9 cellular contexts compared by ENCODE assay signal in genomic region chr10:92594194-92594593, GRCh38. TPM values are rescaled to one million over a fixed set of nuclear protein-coding genes. Genes with fewer than 3 reads are reported as not detected.
DNase-seq lines count a peak whose midpoint lies in the region; ATAC-seq, FAIRE-seq and TF ChIP-seq lines count a peak whose summit lies in the region.
"Had no signal": no experiment of that assay in that cellular context is flagged by ENCODE, and none has a peak within 500 bp of the region (broad histone marks: within the 10 kb centered on the region; RNA-seq: fewer than 3 reads in every experiment).

No MANE protein-coding gene starts in this region.

- no peak for ATAC-seq in GM18498 (IDR thresholded peaks at IDR 0.05; ENCODE audit: unreplicated experiment)
- ATAC-seq in GM18519 (IDR thresholded peaks at IDR 0.05; ENCODE audit: low FRiP score, unreplicated experiment) = no peak
- no peak for ATAC-seq in HG02798 (IDR thresholded peaks at IDR 0.05; ENCODE audit: poor library complexity, unreplicated experiment)

- H3K27me3 ChIP-seq in bronchial epithelial cell (ENCODE audit: control insufficient read depth, insufficient read depth, low read length) = no peaks in the 10 kb centered on the region

- peaks cover 4% of the 10 kb centered on the region for H3K36me3 Mint-ChIP-seq in neural crest cell (ENCODE audit: low read depth)

- TF ChIP-seq CTCF in bronchial epithelial cell (IDR thresholded peaks at IDR 0.05; ENCODE audit: insufficient read depth, low read length, severe bottlenecking) (no peak), neural crest cell (conservative IDR thresholded peaks at IDR 0.05) (no peak)

- H3K9me3 Mint-ChIP-seq in neural crest cell = no peaks in the 10 kb centered on the region

- peaks cover 50% of the 10 kb centered on the region for H3K4me1 Mint-ChIP-seq in neural crest cell

- peak overlapping the region; percentile 90 for H3K4me3 ChIP-seq in bronchial epithelial cell (ENCODE audit: low read depth, low read length)

- H3K36me3 ChIP-seq in bronchial epithelial cell (ENCODE audit: control insufficient read depth, insufficient read depth, low read length) = no peaks in the 10 kb centered on the region

- DNase-seq in NAMALWA (ENCODE audit: low spot score) (peak; percentile 38), bronchial epithelial cell (ENCODE audit: low read depth) (no peak), neural crest cell (ENCODE audit: low read depth, low spot score) (no peak), hypothalamus (lab: John Stamatoyannopoulos, UW) (no peak)

- peak overlapping the region; percentile 93 for H3K4me3 Mint-ChIP-seq in neural crest cell

- no peaks in the 10 kb centered on the region for H3K27me3 Mint-ChIP-seq in neural crest cell (ENCODE audit: low read depth)

- FAIRE-seq in G401.6 (lab: Jason Lieb, UNC) (peak; percentile 34), bronchial epithelial cell (lab: Jason Lieb, UNC) (no peak)
- FAIRE-seq: urothelium cell line had no signal

- peak overlapping the region; percentile 85 for H3K27ac Mint-ChIP-seq in neural crest cell (ENCODE audit: unreplicated experiment)

RNA-seq across cellular contexts. Expression of gene KIF11, which starts 1.3 kb away (rescaled TPM):
- total RNA-seq in bronchial epithelial cell (1.1 and 1.3 TPM in 2 replicates), neural crest cell (70.8 and 71.5 TPM in 2 replicates)

RNA-seq across cellular contexts. Expression of gene IDE, which starts 20.3 kb away (rescaled TPM):
- total RNA-seq in bronchial epithelial cell (15.3 and 23.3 TPM in 2 replicates), neural crest cell (49.1 and 51.1 TPM in 2 replicates)

Comparison
In these comparisons a context has a peak if more than half of its experiments do, and no peak if none do; other contexts are left out.
1. RNA of gene KIF11, which starts 1.3 kb away (total RNA-seq): 70.8 to 71.5 TPM in neural crest cell; 1.1 to 1.3 TPM in bronchial epithelial cell; every median in the first group is over 10 times any median in the second.